18 cellular contexts compared by ENCODE assay signal in the genomic region with DNA sequence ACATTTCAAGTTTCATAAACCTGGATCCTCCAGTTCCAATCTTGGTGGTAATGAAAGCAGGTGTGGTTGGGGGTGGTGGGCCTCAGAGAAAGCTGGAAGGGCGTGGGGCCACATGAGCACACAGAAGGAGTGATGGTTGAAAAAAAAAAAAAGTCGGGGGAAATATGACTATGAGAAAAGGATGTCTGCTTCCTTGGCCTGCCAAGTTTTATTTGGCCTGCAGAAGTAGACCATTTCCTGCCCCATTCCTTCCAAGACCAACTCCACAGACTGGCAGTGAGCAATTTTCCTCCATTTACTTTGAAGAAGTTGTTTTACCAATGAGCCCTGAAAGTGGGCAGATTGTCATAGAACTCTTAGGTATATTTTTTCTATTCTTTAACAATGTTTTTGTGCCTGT. TPM values are rescaled to one million over a fixed set of nuclear protein-coding genes. Genes with fewer than 3 reads are reported as not detected.
DNase-seq lines count a peak whose midpoint lies in the region; FAIRE-seq and TF ChIP-seq lines count a peak whose summit lies in the region.
"Had no signal": no experiment of that assay in that cellular context is flagged by ENCODE, and none has a peak within 500 bp of the region (broad histone marks: within the 10 kb centered on the region; RNA-seq: fewer than 3 reads in every experiment).

No MANE protein-coding gene starts in this region.

- no peak for TF ChIP-seq POLR2A in endothelial cell of umbilical vein (IDR thresholded peaks at IDR 0.05; ENCODE audit: low read depth, low read length)

- no peaks in the 10 kb centered on the region for H3K79me2 ChIP-seq in endothelial cell of umbilical vein (ENCODE audit: control insufficient read depth, insufficient read depth, low read length)
- H3K79me2 ChIP-seq in OCI-LY7 (ENCODE audit: insufficient read depth, low read depth, low read length), result no peaks in the 10 kb centered on the region

- intact Hi-C loops in endothelial cell of umbilical vein (cut with micrococcal nuclease) (loop anchor here (2.0 kb wide), 1 partner anchor 45 kb away; no protein-coding TSS in a partner anchor), OCI-LY7 (cut with micrococcal nuclease; ENCODE audit: unreplicated experiment) (no loop called here)

- peak overlapping the region; percentile 18 for H3K4me2 ChIP-seq in endothelial cell of umbilical vein (ENCODE audit: insufficient read depth, low read length)
- H3K4me2 ChIP-seq in OCI-LY7 (ENCODE audit: low read length), result no peak overlapping the region

- DNase-seq in EH (ENCODE audit: low read depth), result peak; percentile 57
- peak; percentile 93 for DNase-seq in MG63
- peak; percentile 81 for DNase-seq in endothelial cell of umbilical vein (ENCODE audit: low read depth, low spot score)
- peak; percentile 81 for DNase-seq in pulmonary artery endothelial cell (ENCODE audit: low read depth, low spot score)
- DNase-seq in activated CD4-positive, alpha-beta T cell treated with anti-CD3 and anti-CD28 coated beads, Interleukin-2, amount 50 U/mL, for 1 hour, result no peak
- DNase-seq in OCI-LY7 (ENCODE audit: low spot score), result no peak
- no peak for DNase-seq in activated T-cell treated with anti-CD3 and anti-CD28 coated beads, Interleukin-2, amount 50 U/mL, for 1 hour
- DNase-seq: AML-193, DMS79, H7, NCI-H1105 treated with DMSO at 0.1 percent for 48 hours, NCI-H1694, NCI-H2081 treated with DMSO at 0.1 percent for 48 hours, Peyer's patch had no signal

- H2AFZ ChIP-seq in endothelial cell of umbilical vein (ENCODE audit: low read depth, low read length), result no peak overlapping the region
- H2AFZ ChIP-seq in OCI-LY7 (ENCODE audit: low read length), result no peak overlapping the region

- dilution Hi-C loops in endothelial cell of umbilical vein (cut with MboI; ENCODE audit: extremely low pct_ligation_motif_present, low sequenced_read_pairs), result no loop called here

- H3K36me3 ChIP-seq in MG63, result no peaks in the 10 kb centered on the region
- no peaks in the 10 kb centered on the region for H3K36me3 ChIP-seq in endothelial cell of umbilical vein (ENCODE audit: control insufficient read depth in 2 of 2, extremely low read depth in 1 of 2, insufficient read depth in 2 of 2, low read length in 2 of 2)
- no peaks in the 10 kb centered on the region for H3K36me3 ChIP-seq in OCI-LY7 (ENCODE audit: insufficient read depth, low read length)
- H3K36me3 ChIP-seq: Peyer's patch had no signal

- CTCF ChIA-PET in endothelial cell of umbilical vein (lab: Charles Lee), result interaction anchor here (2.6 kb wide), 1 partner anchor 10 kb away, joined by 13 read pairs; no protein-coding TSS in a partner anchor
- CTCF ChIA-PET in OCI-LY7 (lab: Charles Lee; ENCODE audit: unreplicated experiment), result no interaction called here

- BruUV-seq in endothelial cell of umbilical vein (replicated peaks; lab: Mats Ljungman, UMichigan) (no TSS peak), OCI-LY7 (replicated peaks; lab: Mats Ljungman, UMichigan) (no TSS peak)

- H3K9ac ChIP-seq in endothelial cell of umbilical vein (replicated peaks; ENCODE audit: extremely low read depth, insufficient read depth, low read length), result no peak overlapping the region

- H3K27me3 ChIP-seq in MG63 (no peaks in the 10 kb centered on the region), endothelial cell of umbilical vein (ENCODE audit: control insufficient read depth in 2 of 2, insufficient read depth in 2 of 2, low read length in 2 of 2) (no peaks in the 10 kb centered on the region)
- H3K27me3 ChIP-seq: Peyer's patch had no signal

- H3K27ac ChIP-seq in endothelial cell of umbilical vein (ENCODE audit: insufficient read depth, low read depth, low read length) (no peak overlapping the region), OCI-LY7 (ENCODE audit: low read depth, low read length, poor library complexity, severe bottlenecking) (no peak overlapping the region)
- H3K27ac ChIP-seq: C4-2B, Peyer's patch had no signal

- TF ChIP-seq CTCF in endothelial cell of umbilical vein (IDR thresholded peaks at IDR 0.05; ENCODE audit: extremely low read depth in 1 of 2, insufficient read depth in 1 of 2, low read depth in 1 of 2, low read length in 2 of 2) (no peak), OCI-LY7 (conservative IDR thresholded peaks at IDR 0.05; ENCODE audit: low read length) (no peak)

- no peak overlapping the region for H3K4me3 ChIP-seq in MG63
- H3K4me3 ChIP-seq in endothelial cell of umbilical vein (replicated peaks in 1 of 3; ENCODE audit: insufficient read depth in 1 of 3, low read depth in 1 of 3, low read length in 3 of 3), result no peak overlapping the region
- no peak overlapping the region for H3K4me3 ChIP-seq in OCI-LY7 (ENCODE audit: low read depth, low read length, poor library complexity, severe bottlenecking)
- H3K4me3 ChIP-seq: Peyer's patch had no signal

- H3K9me3 ChIP-seq in MG63 (peaks cover 3% of the 10 kb centered on the region; the same call in 1 of the 2 replicates), endothelial cell of umbilical vein (replicated peaks; ENCODE audit: control insufficient read depth, insufficient read depth, low read length) (no peaks in the 10 kb centered on the region), OCI-LY7 (ENCODE audit: low read length) (no peaks in the 10 kb centered on the region)
- H3K9me3 ChIP-seq: Peyer's patch had no signal

- H3K9me2 ChIP-seq in OCI-LY7 (ENCODE audit: insufficient read depth, low read length), result no peaks in the 10 kb centered on the region

- FAIRE-seq in endothelial cell of umbilical vein (lab: Jason Lieb, UNC), result peak; percentile 88

- H3K4me1 ChIP-seq in endothelial cell of umbilical vein (ENCODE audit: control insufficient read depth, extremely low read depth, insufficient read depth, low read length), result peaks cover 22% of the 10 kb centered on the region
- H3K4me1 ChIP-seq in OCI-LY7 (ENCODE audit: insufficient read depth, low read length, poor library complexity, severe bottlenecking), result no peaks in the 10 kb centered on the region
- H3K4me1 ChIP-seq: Peyer's patch had no signal

- POLR2A ChIA-PET in endothelial cell of umbilical vein (lab: Charles Lee) (no interaction called here), OCI-LY7 (lab: Charles Lee) (no interaction called here)

- no peaks in the 10 kb centered on the region for H4K20me1 ChIP-seq in endothelial cell of umbilical vein (replicated peaks; ENCODE audit: control insufficient read depth, extremely low read depth, insufficient read depth, low read length)
- H4K20me1 ChIP-seq in OCI-LY7 (ENCODE audit: insufficient read depth, low read length), result no peaks in the 10 kb centered on the region

- no peaks in the 10 kb centered on the region for H3K9me1 ChIP-seq in endothelial cell of umbilical vein (replicated peaks; ENCODE audit: control insufficient read depth, extremely low read depth, insufficient read depth, low read length)

TF ChIP-seq in endothelial cell of umbilical vein, 7 proteins besides CTCF, POLR2A, EP300 and RAD21:
- no peak for TF ChIP-seq EZH2 (IDR thresholded peaks at IDR 0.05; ENCODE audit: borderline replicate concordance, low read depth, low read length, severe bottlenecking)
- TF ChIP-seq JUN (IDR thresholded peaks at IDR 0.05; ENCODE audit: borderline replicate concordance, insufficient read depth, insufficient read length, low read depth), result peak; percentile 37
- TF ChIP-seq FOS (IDR thresholded peaks at IDR 0.05; ENCODE audit: borderline replicate concordance, insufficient read depth, low read length), result peak; percentile 58
- peak; percentile 53 for TF ChIP-seq POLR2AphosphoS5 (IDR thresholded peaks at IDR 0.05; ENCODE audit: insufficient read depth, low read depth, low read length)
- no peak for TF ChIP-seq MYC (IDR thresholded peaks at IDR 0.05; ENCODE audit: low read depth, low read length)
TF ChIP-seq in endothelial cell of umbilical vein: peak in this region for 3.

RNA-seq across cellular contexts. Expression of gene LNX1, which starts 43.3 kb away (rescaled TPM):
- 7.4 and 16.5 TPM in 2 replicates for total RNA-seq in MG63 (2014; rRNA removed; shearing (Covaris generic); ENCODE audit: low replicate concordance)
- 1.3 and 1.9 TPM in 2 replicates for total RNA-seq in endothelial cell of umbilical vein
- polyA plus RNA-seq in endothelial cell of umbilical vein, result 0.49 and 0.72 TPM in 2 replicates
- polyA plus RNA-seq in endothelial cell of umbilical vein (2011; cell fraction: cytosol; rRNA removed), result 0.58 and 0.72 TPM in 2 replicates
- 0.54 and 0.94 TPM in 2 replicates for polyA plus RNA-seq in endothelial cell of umbilical vein (2011; cell fraction: nucleus; rRNA removed)
- 1.5 and 2.0 TPM in 2 replicates for polyA plus RNA-seq in endothelial cell of umbilical vein (2012)
- polyA minus RNA-seq in endothelial cell of umbilical vein, result 1.00 and 2.2 TPM in 2 replicates
- not detected for polyA minus RNA-seq in endothelial cell of umbilical vein (2011; cell fraction: cytosol; rRNA and poly(A)+ RNA removed)
- 1.1 and 2.0 TPM in 2 replicates for polyA minus RNA-seq in endothelial cell of umbilical vein (2011; cell fraction: nucleus; rRNA and poly(A)+ RNA removed)
- total RNA-seq in pulmonary artery endothelial cell, result 2.6 and 6.1 TPM in 2 replicates
- total RNA-seq in OCI-LY7 (2014; rRNA removed; shearing (Covaris generic)), result not detected in 2 replicates
- total RNA-seq in OCI-LY7 (2022), result not detected in 2 replicates
- total RNA-seq: A673, G401, NCI-H460 had no signal

Comparison
In these comparisons a context has a peak if more than half of its experiments do, and no peak if none do; other contexts are left out.
1. DNase-seq: peak in EH (single experiment), MG63 (single experiment), endothelial cell of umbilical vein (single experiment) and pulmonary artery endothelial cell (single experiment); none in activated CD4-positive, alpha-beta T cell treated with anti-CD3 and anti-CD28 coated beads, Interleukin-2, amount 50 U/mL, for 1 hour (single experiment), OCI-LY7 (single experiment) and activated T-cell treated with anti-CD3 and anti-CD28 coated beads, Interleukin-2, amount 50 U/mL, for 1 hour (single experiment).